In the genomic region with DNA sequence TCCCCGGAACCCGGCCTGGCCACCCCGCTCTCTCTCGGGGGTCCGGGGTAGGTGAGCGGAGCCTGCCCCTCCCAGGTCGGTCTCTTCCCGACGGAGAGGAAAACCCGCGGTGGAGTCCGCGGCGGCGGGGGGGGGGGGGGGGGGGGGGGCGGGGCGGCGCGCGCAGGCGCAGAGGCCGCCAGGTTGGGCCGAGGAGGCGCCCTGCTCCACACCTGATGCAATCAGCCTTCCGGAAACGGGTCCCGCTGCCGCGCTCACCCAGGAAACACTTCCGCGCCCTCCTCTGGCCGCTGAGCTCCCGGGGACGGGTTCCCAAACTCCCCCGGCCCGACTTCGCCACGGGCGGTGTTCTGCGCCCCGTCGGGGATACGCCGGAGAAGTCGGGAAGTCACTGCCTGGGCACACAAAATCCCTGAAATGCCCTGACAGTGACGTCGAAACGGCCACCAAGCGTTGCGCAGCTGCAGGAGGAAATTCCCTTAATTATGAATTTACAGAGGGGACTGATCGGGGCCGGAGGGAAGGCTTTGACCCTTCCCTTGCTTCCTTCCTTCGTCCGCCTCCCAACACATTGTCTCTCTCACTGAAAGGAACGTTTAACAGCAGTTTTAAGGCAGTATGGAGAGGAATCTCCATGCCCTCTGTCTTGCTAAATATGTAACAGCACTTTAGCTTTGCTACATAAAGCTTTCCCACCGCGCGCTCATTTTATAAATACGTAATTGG, we compare ENCODE assay signal across 8 cellular contexts. TPM values are rescaled to one million over a fixed set of nuclear protein-coding genes. Genes with fewer than 3 reads are reported as not detected.
A peak's percentile ranks its signal among the peaks of the same experiment; 100 is the strongest.
DNase-seq lines count a peak whose midpoint lies in the region; ATAC-seq and TF ChIP-seq lines count a peak whose summit lies in the region.

No MANE protein-coding gene starts in this region.

- peak overlapping the region; percentile 90 to 97 for H3K4me3 Mint-ChIP-seq in activated T-cell treated with anti-CD3 and anti-CD28 coated beads, Interleukin-2, amount 50 U/mL, for 72 hours

- H3K27me3 ChIP-seq in neuronal stem cell (ENCODE audit: control insufficient read depth in 3 of 3, insufficient read depth in 3 of 3, low read depth in 1 of 3, low read length in 3 of 3) (peaks cover 0 to 75% (median 0%) of the 10 kb centered on the region in 3 experiments), upper lobe of left lung (peaks cover 0 to 4% (median 0%) of the 10 kb centered on the region in 4 donors)

- no peak overlapping the region for H2BK5ac ChIP-seq in neuronal stem cell (ENCODE audit: low read length)

- H3K4me3 ChIP-seq in fibroblast of villous mesenchyme (ENCODE audit: low read depth, low read length) (peak overlapping the region; percentile 72), neuronal stem cell (ENCODE audit: low read length in 2 of 2) (peak overlapping the region; percentile 38 to 90), upper lobe of left lung (peak overlapping the region; percentile 46 to 60 (median 57))

- H3K4ac ChIP-seq in neuronal stem cell (ENCODE audit: low read length) = no peak overlapping the region

- H2AK5ac ChIP-seq in neuronal stem cell (ENCODE audit: low read depth, low read length) = no peak overlapping the region

- peaks cover 26% of the 10 kb centered on the region for H3K4me1 Mint-ChIP-seq in activated T-cell treated with anti-CD3 and anti-CD28 coated beads, Interleukin-2, amount 50 U/mL, for 72 hours (ENCODE audit: low read depth)

- H3K36me3 ChIP-seq in neuronal stem cell (replicated peaks in 1 of 2; ENCODE audit: control insufficient read depth in 2 of 2, insufficient read depth in 2 of 2, low read length in 2 of 2) = no peaks in the 10 kb centered on the region
- no peaks in the 10 kb centered on the region for H3K36me3 ChIP-seq in upper lobe of left lung

- DNase-seq in CD1c-positive myeloid dendritic cell (ENCODE audit: extremely low spot score) (peak; percentile 24), NCI-H69 (lab: John Stamatoyannopoulos, UW) (peak; percentile 90), fibroblast of villous mesenchyme (ENCODE audit: low read depth) (peak; percentile 74), neuronal stem cell (ENCODE audit: low spot score) (peak; percentile 69), upper lobe of left lung (peak; percentile 80 to 93)
- peak; percentile 78 to 80 for DNase-seq in activated T-cell treated with anti-CD3 and anti-CD28 coated beads, Interleukin-2, amount 50 U/mL, for 72 hours

- WGBS in neuronal stem cell (ENCODE audit: extremely low coverage in 2 of 2, insufficient read length in 2 of 2, insufficient replicate concordance in 1 of 2), 2 donors = no CpG with 5 or more reads among the region's 59 CpGs
- 3 to 5% methylated on average over 23 to 27 of the region's 59 CpGs for WGBS in upper lobe of left lung, 2 donors

- H3K9ac ChIP-seq in neuronal stem cell (ENCODE audit: low read depth, low read length, poor library complexity) = peak overlapping the region; percentile 75

- peaks cover 78% of the 10 kb centered on the region for H3K27me3 Mint-ChIP-seq in activated T-cell treated with anti-CD3 and anti-CD28 coated beads, Interleukin-2, amount 50 U/mL, for 72 hours (ENCODE audit: low read depth)

- no peaks in the 10 kb centered on the region for H3K9me3 ChIP-seq in neuronal stem cell (replicated peaks in 1 of 2; ENCODE audit: control insufficient read depth in 2 of 2, insufficient read depth in 1 of 2, low read depth in 1 of 2, low read length in 2 of 2)
- H3K9me3 ChIP-seq in upper lobe of left lung = no peaks in the 10 kb centered on the region

- H3K4me1 ChIP-seq in neuronal stem cell (ENCODE audit: control insufficient read depth in 2 of 2, insufficient read depth in 1 of 2, low read depth in 1 of 2, low read length in 2 of 2) (peaks cover 5 to 6% of the 10 kb centered on the region in 2 donors), upper lobe of left lung (peaks cover 8 to 45% (median 17%) of the 10 kb centered on the region in 4 donors)

- peak overlapping the region; percentile 86 for H2AFZ ChIP-seq in neuronal stem cell (ENCODE audit: low read length)

- H2BK120ac ChIP-seq in neuronal stem cell (ENCODE audit: low read depth, low read length) = no peak overlapping the region

- peak overlapping the region; percentile 70 for H3K4me2 ChIP-seq in neuronal stem cell (ENCODE audit: insufficient read depth, low read length, poor library complexity, severe bottlenecking)

- ATAC-seq in GM19324 (IDR thresholded peaks at IDR 0.05; ENCODE audit: low FRiP score, unreplicated experiment) (peak; percentile 57), HG03442 (IDR thresholded peaks at IDR 0.05; ENCODE audit: unreplicated experiment) (peak; percentile 60), upper lobe of left lung (ENCODE audit: low FRiP score in 2 of 2) (peak; percentile 44 to 54)
- peak; percentile 70 to 77 for ATAC-seq in activated T-cell treated with anti-CD3 and anti-CD28 coated beads, Interleukin-2, amount 50 U/mL, for 72 hours (replicated peaks in 1 of 2)

- H2BK15ac ChIP-seq in neuronal stem cell (ENCODE audit: low read length) = no peak overlapping the region

- H3K14ac ChIP-seq in neuronal stem cell (ENCODE audit: low read length) = no peak overlapping the region

- peak in 1 of 4 donors; percentile 56 for TF ChIP-seq EP300 in upper lobe of left lung (IDR thresholded peaks at IDR 0.05)

- H3K9me3 Mint-ChIP-seq in activated T-cell treated with anti-CD3 and anti-CD28 coated beads, Interleukin-2, amount 50 U/mL, for 72 hours = no peaks in the 10 kb centered on the region

- H4K8ac ChIP-seq in neuronal stem cell (ENCODE audit: low read depth, low read length) = no peak overlapping the region

- no peaks in the 10 kb centered on the region for H3K79me1 ChIP-seq in neuronal stem cell (ENCODE audit: low read depth, low read length)

- peak overlapping the region; percentile 97 for H3K27ac Mint-ChIP-seq in activated T-cell treated with anti-CD3 and anti-CD28 coated beads, Interleukin-2, amount 50 U/mL, for 72 hours

- TF ChIP-seq POLR2A in upper lobe of left lung (IDR thresholded peaks at IDR 0.05) = peak in 3 of 4 donors; percentile 36 to 72 (median 69)

- no peak overlapping the region for H3K23ac ChIP-seq in neuronal stem cell (ENCODE audit: low read depth, low read length, poor library complexity)

- H4K91ac ChIP-seq in neuronal stem cell (ENCODE audit: low read depth, low read length, poor library complexity) = no peak overlapping the region

- TF ChIP-seq CTCF in fibroblast of villous mesenchyme (IDR thresholded peaks at IDR 0.05; ENCODE audit: insufficient read depth, low read depth, low read length) = peak; percentile 35
- peak in 3 of 6 experiments; percentile 23 to 52 (median 38) for TF ChIP-seq CTCF in upper lobe of left lung (IDR thresholded peaks at IDR 0.05)

- H3K36me3 Mint-ChIP-seq in activated T-cell treated with anti-CD3 and anti-CD28 coated beads, Interleukin-2, amount 50 U/mL, for 72 hours (ENCODE audit: insufficient read depth in 2 of 2) = peaks cover 2 to 3% of the 10 kb centered on the region in 2 donors

- H3K18ac ChIP-seq in neuronal stem cell (ENCODE audit: low read length) = peak overlapping the region; percentile 98

- peak overlapping the region; percentile 44 for H3K27ac ChIP-seq in neuronal stem cell (replicated peaks; ENCODE audit: low read length)
- H3K27ac ChIP-seq in upper lobe of left lung = peak overlapping the region; percentile 86 to 92 (median 90)

- no peak overlapping the region for H2BK12ac ChIP-seq in neuronal stem cell (ENCODE audit: low read length)

RNA-seq across cellular contexts. Expression of a gene that starts 2.1 kb away (rescaled TPM):
- total RNA-seq in activated T-cell treated with anti-CD3 and anti-CD28 coated beads, Interleukin-2, amount 50 U/mL, for 72 hours = 1 to 10 TPM; 6.8 to 8.6 TPM
- total RNA-seq in fibroblast of villous mesenchyme = 96.3 and 133 TPM in 2 replicates
- polyA plus RNA-seq in neuronal stem cell (2013, experiment 1 of 2) = 37.8 TPM
- 37.2 TPM for polyA plus RNA-seq in neuronal stem cell (2013, experiment 2 of 2)
- 100 to 1,000 TPM in 4 of 6 donors, 10 to 100 TPM in 2; 69.5 to 168 (median 102) TPM for total RNA-seq in upper lobe of left lung

RNA-seq across cellular contexts. Expression of a gene that starts 40.3 kb away (rescaled TPM):
- total RNA-seq in activated T-cell treated with anti-CD3 and anti-CD28 coated beads, Interleukin-2, amount 50 U/mL, for 72 hours = 1 to 10 TPM; 2.5 to 2.8 TPM
- total RNA-seq in fibroblast of villous mesenchyme = 488 and 579 TPM in 2 replicates
- polyA plus RNA-seq in neuronal stem cell (2013, experiment 1 of 2) = 622 TPM
- 598 TPM for polyA plus RNA-seq in neuronal stem cell (2013, experiment 2 of 2)
- 10 to 100 TPM in 1 of 6 donors, 1 to 10 TPM in 5; 2.4 to 10.8 (median 7.3) TPM for total RNA-seq in upper lobe of left lung

Comparison
In these comparisons a context has a peak if more than half of its experiments do, and no peak if none do; other contexts are left out.
1. Peak in every context shown above with its lines: DNase-seq, ATAC-seq, H3K4me3 ChIP-seq and H3K27ac ChIP-seq.
2. DNase-seq: peak in every context shown above with its lines; median percentile 90 in NCI-H69; 86 in upper lobe of left lung; 79 in activated T-cell treated with anti-CD3 and anti-CD28 coated beads, Interleukin-2, amount 50 U/mL, for 72 hours; 74 in fibroblast of villous mesenchyme; 69 in neuronal stem cell; 24 in CD1c-positive myeloid dendritic cell.
3. RNA of a gene that starts 2.1 kb away (total RNA-seq): 96.3 to 133 TPM in fibroblast of villous mesenchyme and 69.5 to 168 TPM in upper lobe of left lung; 6.8 to 8.6 TPM in activated T-cell treated with anti-CD3 and anti-CD28 coated beads, Interleukin-2, amount 50 U/mL, for 72 hours; every median in the first group is over 4 times any median in the second.
4. RNA of a gene that starts 40.3 kb away (total RNA-seq): 488 to 579 TPM in fibroblast of villous mesenchyme; 2.4 to 10.8 TPM in upper lobe of left lung and 2.5 to 2.8 TPM in activated T-cell treated with anti-CD3 and anti-CD28 coated beads, Interleukin-2, amount 50 U/mL, for 72 hours; every median in the first group is over 10 times any median in the second.